Comparison of ENCODE assay signal across 16 cellular contexts in genomic region chr20:44014807-44015732, GRCh38.
DNase-seq lines count a peak whose midpoint lies in the region; TF ChIP-seq lines count a peak whose summit lies in the region.
"Had no signal": no experiment of that assay in that cellular context is flagged by ENCODE, and none has a peak within 500 bp of the region (broad histone marks: within the 10 kb centered on the region; RNA-seq: fewer than 3 reads in every experiment).

No MANE protein-coding gene starts in this region.

- CTCF ChIA-PET in SK-N-SH (lab: Yijun Ruan, JAX): interaction anchor here (0.5 to 2.4 kb wide), 12 partner anchors 9 to 566 kb away, joined by 3 to 9 read pairs (median 3); no protein-coding TSS in a partner anchor

- H3K27me3 ChIP-seq in SK-N-SH (ENCODE audit: insufficient read depth): no peaks in the 10 kb centered on the region
- no peaks in the 10 kb centered on the region for H3K27me3 ChIP-seq in esophagus muscularis mucosa
- no peaks in the 10 kb centered on the region for H3K27me3 ChIP-seq in MM.1S (replicated peaks; ENCODE audit: insufficient read depth, low read length)

- H3K4me2 ChIP-seq in SK-N-SH (peak overlapping the region; percentile 51), MM.1S (ENCODE audit: low read depth, low read length) (no peak overlapping the region)

- peaks cover 5% of the 10 kb centered on the region for H3F3A ChIP-seq in SK-N-SH (replicated peaks; ENCODE audit: insufficient read depth)
- no peaks in the 10 kb centered on the region for H3F3A ChIP-seq in MM.1S (ENCODE audit: insufficient read depth, low read length)

- H3K79me2 ChIP-seq in SK-N-SH (ENCODE audit: insufficient read depth) (no peaks in the 10 kb centered on the region), MM.1S (ENCODE audit: low read length) (peaks cover 68% of the 10 kb centered on the region)

- no peak for TF ChIP-seq CTCF in SK-N-SH (IDR thresholded peaks at IDR 0.05)
- TF ChIP-seq CTCF in esophagus muscularis mucosa (IDR thresholded peaks at IDR 0.05): no peak
- TF ChIP-seq CTCF in retinal pigment epithelial cell (conservative IDR thresholded peaks at IDR 0.05; ENCODE audit: low read depth, low read length): no peak
- no peak for TF ChIP-seq CTCF in MM.1S (IDR thresholded peaks at IDR 0.05; ENCODE audit: low read length)

- POLR2A ChIA-PET in SK-N-SH (lab: Yijun Ruan, JAX): interaction anchor here (1.3 kb wide), 1 partner anchor 67 kb away, joined by 4 read pairs; no protein-coding TSS in a partner anchor

- intact Hi-C loops in esophagus muscularis mucosa (cut with DNase I): loop anchor here (10.0 kb wide), 1 partner anchor 200 kb away; the partner anchor contains the start of gene OSER1

- peaks cover 41 to 88% of the 10 kb centered on the region in 2 experiments for H3K4me1 ChIP-seq in SK-N-SH (ENCODE audit: control insufficient read depth in 1 of 2, insufficient read depth in 2 of 2, low read depth in 1 of 2, low read length in 1 of 2)
- peaks cover 3 to 61% (median 58%) of the 10 kb centered on the region in 4 donors for H3K4me1 ChIP-seq in esophagus muscularis mucosa
- H3K4me1 ChIP-seq in MM.1S (ENCODE audit: low read length): peaks cover 14% of the 10 kb centered on the region
- H3K4me1 ChIP-seq: psoas muscle had no signal

- TF ChIP-seq RAD21 in SK-N-SH (IDR thresholded peaks at IDR 0.05; ENCODE audit: low read length): peak; percentile 30

- WGBS in SK-N-SH (ENCODE audit: low lambda C conversion rate): 33% methylated on average over 16 of the region's 17 CpGs
- WGBS in esophagus muscularis mucosa: 31% methylated on average over 17 of the region's 17 CpGs

- H2AFZ ChIP-seq in SK-N-SH (ENCODE audit: low read depth) (no peak overlapping the region), MM.1S (ENCODE audit: low read length) (no peak overlapping the region)

- in situ Hi-C loops in G401 (cut with HindIII; ENCODE audit: low sequenced_read_pairs): no loop called here

- TF ChIP-seq EP300 in SK-N-SH (IDR thresholded peaks at IDR 0.05; ENCODE audit: borderline replicate concordance in 1 of 2, low read depth in 1 of 2, low read length in 1 of 2) (peak in 1 of 2 experiments; percentile 96; a peak in 2 of 4 replicates), esophagus muscularis mucosa (IDR thresholded peaks at IDR 0.05) (no peak)

- no peaks in the 10 kb centered on the region for H3K9me3 ChIP-seq in SK-N-SH
- H3K9me3 ChIP-seq in esophagus muscularis mucosa: no peaks in the 10 kb centered on the region
- no peaks in the 10 kb centered on the region for H3K9me3 ChIP-seq in MM.1S (replicated peaks; ENCODE audit: insufficient read depth, low read length)
- H3K9me3 ChIP-seq: psoas muscle had no signal

- H4K20me1 ChIP-seq in SK-N-SH (ENCODE audit: insufficient read depth) (no peaks in the 10 kb centered on the region), MM.1S (ENCODE audit: insufficient read depth, low read length) (no peaks in the 10 kb centered on the region)

- no peaks in the 10 kb centered on the region for H3K36me3 ChIP-seq in SK-N-SH (replicated peaks in 1 of 2; ENCODE audit: control insufficient read depth in 1 of 2, insufficient read depth in 2 of 2, low read length in 1 of 2)
- no peaks in the 10 kb centered on the region for H3K36me3 ChIP-seq in esophagus muscularis mucosa
- H3K36me3 ChIP-seq in MM.1S (replicated peaks; ENCODE audit: insufficient read depth, low read length): no peaks in the 10 kb centered on the region

- TF ChIP-seq POLR2A in esophagus muscularis mucosa (IDR thresholded peaks at IDR 0.05; ENCODE audit: low read depth): no peak

- H3K27ac ChIP-seq in SK-N-SH (ENCODE audit: low read depth in 2 of 2, low read length in 1 of 2): peak overlapping the region; percentile 51 to 96; a peak in 3 of 4 replicates
- peak overlapping the region; percentile 64 to 89 (median 77) for H3K27ac ChIP-seq in esophagus muscularis mucosa (replicated peaks in 1 of 4)
- H3K27ac ChIP-seq in MM.1S (ENCODE audit: low read length): no peak overlapping the region
- H3K27ac ChIP-seq: psoas muscle had no signal

- DNase-seq in G401 (ENCODE audit: low spot score) (peak; percentile 22), SK-N-SH (peak; percentile 52), esophagus muscularis mucosa (ENCODE audit: extremely low spot score) (no peak), retinal pigment epithelial cell (ENCODE audit: low read depth) (peak; percentile 21), COLO668 (lab: John Stamatoyannopoulos, UW; ENCODE audit: unreplicated experiment) (no peak), NCI-H2081 treated with DMSO at 0.1 percent for 48 hours (lab: John Stamatoyannopoulos, UW) (no peak), MM.1S (no peak), NCI-H526 treated with DMSO at 0.1 percent for 48 hours (lab: John Stamatoyannopoulos, UW) (no peak)
- DNase-seq: activated naive CD8-positive, alpha-beta T cell treated with anti-CD3 and anti-CD28 coated beads, Interleukin-2, amount 50 U/mL, for 24 hours; activated T-cell treated with anti-CD3 and anti-CD28 coated beads, Interleukin-2, amount 50 U/mL, for 72 hours; GOT3; mammary epithelial cell; natural killer cell; NCI-H2029 treated with DMSO at 0.1 percent for 48 hours; NCI-H82; psoas muscle had no signal

- no peak overlapping the region for H3K4me3 ChIP-seq in SK-N-SH (ENCODE audit: low read depth in 2 of 2, low read length in 1 of 2)
- peak overlapping the region in 2 of 4 donors; percentile 2 to 5 for H3K4me3 ChIP-seq in esophagus muscularis mucosa
- H3K4me3 ChIP-seq in retinal pigment epithelial cell (ENCODE audit: low read length): no peak overlapping the region
- H3K4me3 ChIP-seq in MM.1S (ENCODE audit: low read length): no peak overlapping the region
- H3K4me3 ChIP-seq: psoas muscle had no signal

- H3K9ac ChIP-seq in SK-N-SH (no peak overlapping the region), MM.1S (ENCODE audit: low read length) (no peak overlapping the region)

- H3K9me2 ChIP-seq in SK-N-SH: no peaks in the 10 kb centered on the region
- no peaks in the 10 kb centered on the region for H3K9me2 ChIP-seq in MM.1S (replicated peaks; ENCODE audit: insufficient read depth, low read length)

TF ChIP-seq in SK-N-SH, 30 proteins besides CTCF, POLR2A, EP300 and RAD21 (continues in another document):
- TF ChIP-seq ZBTB33 (IDR thresholded peaks at IDR 0.05; ENCODE audit: borderline replicate concordance, low read depth) (no peak), PBX3 (IDR thresholded peaks at IDR 0.05) (peak; percentile 43; the same call in 1 of the 2 replicates), FOXM1 (IDR thresholded peaks at IDR 0.05; ENCODE audit: low read depth) (no peak), EZH2phosphoT487 (IDR thresholded peaks at IDR 0.05; ENCODE audit: borderline replicate concordance, low read depth) (no peak), FOXJ3 (CRISPR knock-in tag; IDR thresholded peaks at IDR 0.05) (no peak), RCOR1 (IDR thresholded peaks at IDR 0.05; ENCODE audit: low read length) (peak; percentile 69), IRF3 (IDR thresholded peaks at IDR 0.05; ENCODE audit: low read depth, low read length) (no peak), NFIC (IDR thresholded peaks at IDR 0.05; ENCODE audit: borderline replicate concordance) (no peak), USF1 (IDR thresholded peaks at IDR 0.05; ENCODE audit: borderline replicate concordance, low read depth) (no peak), TCF12 (IDR thresholded peaks at IDR 0.05) (peak; percentile 20; the same call in 1 of the 2 replicates), MEF2A (IDR thresholded peaks at IDR 0.05; ENCODE audit: borderline replicate concordance, low read depth) (no peak), FOSL2 (IDR thresholded peaks at IDR 0.05; ENCODE audit: borderline replicate concordance, low read depth) (no peak), ELF1 (IDR thresholded peaks at IDR 0.05) (no peak), NRF1 (IDR thresholded peaks at IDR 0.05; ENCODE audit: low read depth, low read length) (no peak), JUND (IDR thresholded peaks at IDR 0.05) (no peak)

Comparison
In these comparisons a context has a peak if more than half of its experiments do, and no peak if none do; other contexts are left out.
1. DNase-seq: peak in G401 (single experiment), SK-N-SH (single experiment) and retinal pigment epithelial cell (single experiment); none in esophagus muscularis mucosa (single experiment), COLO668 (single experiment), NCI-H2081 treated with DMSO at 0.1 percent for 48 hours (single experiment), MM.1S (single experiment) and NCI-H526 treated with DMSO at 0.1 percent for 48 hours (single experiment).